In the genomic region with DNA sequence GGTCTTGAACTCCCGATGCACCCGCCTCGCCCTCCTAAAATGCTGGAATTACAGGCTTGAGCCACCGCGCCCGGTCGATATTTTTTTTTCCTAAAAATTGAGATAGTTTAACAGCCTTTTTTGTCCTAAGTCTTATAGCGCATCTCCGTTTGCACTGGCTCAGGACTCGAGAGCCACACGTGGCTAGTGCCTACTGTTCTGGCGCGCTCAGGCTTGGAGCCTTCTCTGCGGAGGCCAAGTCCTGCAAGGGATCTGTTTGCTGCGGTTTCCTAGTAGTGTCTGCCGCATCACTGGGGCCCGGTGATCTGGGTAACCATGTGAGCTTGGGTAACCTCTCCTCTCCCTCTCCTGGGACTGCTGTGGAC, we compare ENCODE assay signal across 8 cellular contexts. TPM values are rescaled to one million over a fixed set of nuclear protein-coding genes. Genes with fewer than 3 reads are reported as not detected.
DNase-seq lines count a peak whose midpoint lies in the region; ATAC-seq and TF ChIP-seq lines count a peak whose summit lies in the region.

No MANE protein-coding gene starts in this region.

- H3K36me3 ChIP-seq in OCI-LY3 (replicated peaks; ENCODE audit: low read depth, low read length) (no peaks in the 10 kb centered on the region), endodermal cell (ENCODE audit: control insufficient read depth, insufficient read depth, low read length) (peaks cover 34% of the 10 kb centered on the region)

- H3K27me3 Mint-ChIP-seq in endodermal cell (ENCODE audit: insufficient read depth) (no peaks in the 10 kb centered on the region), neural crest cell (ENCODE audit: low read depth) (no peaks in the 10 kb centered on the region)

- in situ Hi-C loops in G401 (cut with HindIII; ENCODE audit: low sequenced_read_pairs) = no loop called here

- WGBS in endodermal cell (ENCODE audit: insufficient coverage in 1 of 2, insufficient read length in 1 of 2), 2 experiments = 65 to 66% methylated on average over 17 of the region's 17 CpGs

- H3K9me3 ChIP-seq in OCI-LY3 (ENCODE audit: insufficient read depth, low read length) = no peaks in the 10 kb centered on the region
- no peaks in the 10 kb centered on the region for H3K9me3 ChIP-seq in endodermal cell (ENCODE audit: control insufficient read depth, low read length)

- peak; percentile 74 for DNase-seq in G401 (ENCODE audit: low spot score)
- DNase-seq in endodermal cell = no peak
- no peak for DNase-seq in neural crest cell (ENCODE audit: low read depth, low spot score)
- no peak for DNase-seq in kidney glomerular epithelial cell (lab: John Stamatoyannopoulos, UW)
- no peak for DNase-seq in NK-92 treated with Interleukin-12 subunit alpha and Interleukin-12 subunit beta, amount 100 ng/mL, for 24 hours (lab: John Stamatoyannopoulos, UW)
- DNase-seq in CD1c-positive myeloid dendritic cell (ENCODE audit: extremely low spot score) = no peak

- H3K36me3 Mint-ChIP-seq in endodermal cell (ENCODE audit: low read depth) (peaks cover 29% of the 10 kb centered on the region), neural crest cell (ENCODE audit: low read depth) (no peaks in the 10 kb centered on the region)

- H3K27me3 ChIP-seq in OCI-LY3 (ENCODE audit: low read depth, low read length) = no peaks in the 10 kb centered on the region
- H3K27me3 ChIP-seq in endodermal cell (ENCODE audit: control insufficient read depth, insufficient read depth, low read length, poor library complexity, severe bottlenecking) = no peaks in the 10 kb centered on the region

- no peak overlapping the region for H2AFZ ChIP-seq in OCI-LY3 (ENCODE audit: low read depth, low read length)

- H3K4me1 ChIP-seq in OCI-LY3 (ENCODE audit: low read length) (peaks cover 7% of the 10 kb centered on the region; the same call in 1 of the 2 replicates), endodermal cell (ENCODE audit: control insufficient read depth, insufficient read depth, low read length) (no peaks in the 10 kb centered on the region)

- H3K4me3 Mint-ChIP-seq in endodermal cell = peak overlapping the region; percentile 96
- H3K4me3 Mint-ChIP-seq in neural crest cell = peak overlapping the region; percentile 95

- peaks cover 21% of the 10 kb centered on the region for H3K79me2 ChIP-seq in OCI-LY3 (ENCODE audit: low read length)

- H3K27ac ChIP-seq in OCI-LY3 (ENCODE audit: low read length) (no peak overlapping the region), endodermal cell (ENCODE audit: low read depth, low read length) (peak overlapping the region; percentile 83)

- no peaks in the 10 kb centered on the region for H4K20me1 ChIP-seq in OCI-LY3 (ENCODE audit: insufficient read depth, low read length)

- no peak for TF ChIP-seq CTCF in OCI-LY3 (IDR thresholded peaks at IDR 0.05; ENCODE audit: low read depth, low read length)
- TF ChIP-seq CTCF in endodermal cell (conservative IDR thresholded peaks at IDR 0.05) = no peak
- TF ChIP-seq CTCF in neural crest cell (conservative IDR thresholded peaks at IDR 0.05) = no peak

- H3K4me3 ChIP-seq in OCI-LY3 (ENCODE audit: low read length) (peak overlapping the region; percentile 99), endodermal cell (ENCODE audit: low read length) (peak overlapping the region; percentile 80)

- H3K27ac Mint-ChIP-seq in endodermal cell (peak overlapping the region; percentile 79), neural crest cell (ENCODE audit: unreplicated experiment) (peak overlapping the region; percentile 99)

- H3K9me3 Mint-ChIP-seq in endodermal cell = no peaks in the 10 kb centered on the region
- H3K9me3 Mint-ChIP-seq in neural crest cell = no peaks in the 10 kb centered on the region

- H3K4me1 Mint-ChIP-seq in endodermal cell (peaks cover 16% of the 10 kb centered on the region), neural crest cell (peaks cover 24% of the 10 kb centered on the region)

- ATAC-seq in HG02763 (IDR thresholded peaks at IDR 0.05; ENCODE audit: unreplicated experiment) = no peak

- H3K9ac ChIP-seq in OCI-LY3 (ENCODE audit: low read length) = no peak overlapping the region
- peak overlapping the region; percentile 35 for H3K9ac ChIP-seq in endodermal cell (ENCODE audit: extremely low read depth, low read length, poor library complexity, severe bottlenecking)

- H3K4me2 ChIP-seq in OCI-LY3 (ENCODE audit: low read length) = peak overlapping the region; percentile 92

RNA-seq across cellular contexts. Expression of gene MFN2, which starts 0.8 kb away (rescaled TPM):
- total RNA-seq in G401 (2014; rRNA removed; shearing (Covaris generic)) = 23.4 and 37.0 TPM in 2 replicates
- total RNA-seq in endodermal cell (10 to 100 TPM; 41.7 to 56.3 TPM), neural crest cell (78.9 and 80.1 TPM in 2 replicates)
- polyA plus RNA-seq in endodermal cell (2013, experiment 1 of 2) = 47.0 TPM
- polyA plus RNA-seq in endodermal cell (2013, experiment 2 of 2) = 43.4 TPM

RNA-seq across cellular contexts. Expression of gene MIIP, which starts 39.9 kb away (rescaled TPM):
- 37.9 and 41.0 TPM in 2 replicates for total RNA-seq in G401 (2014; rRNA removed; shearing (Covaris generic))
- total RNA-seq in endodermal cell (10 to 100 TPM; 66.2 to 72.1 TPM), neural crest cell (50.1 and 50.4 TPM in 2 replicates)
- polyA plus RNA-seq in endodermal cell (2013, experiment 1 of 2) = 57.6 TPM
- 47.7 TPM for polyA plus RNA-seq in endodermal cell (2013, experiment 2 of 2)

RNA-seq across cellular contexts. Expression of gene PLOD1, which starts 44.9 kb away (rescaled TPM):
- 103 and 104 TPM in 2 replicates for total RNA-seq in G401 (2014; rRNA removed; shearing (Covaris generic))
- 10 to 100 TPM; 71.5 to 81.8 TPM for total RNA-seq in endodermal cell
- 66.4 TPM for polyA plus RNA-seq in endodermal cell (2013, experiment 1 of 2)
- polyA plus RNA-seq in endodermal cell (2013, experiment 2 of 2) = 62.0 TPM
- 58.7 and 62.6 TPM in 2 replicates for total RNA-seq in neural crest cell

RNA-seq across cellular contexts. Expression of gene KIAA2013, which starts 53.2 kb away (rescaled TPM):
- total RNA-seq in G401 (2014; rRNA removed; shearing (Covaris generic)) = 52.6 and 53.7 TPM in 2 replicates
- total RNA-seq in endodermal cell = 10 to 100 TPM; 36.2 to 36.7 TPM
- 34.1 TPM for polyA plus RNA-seq in endodermal cell (2013, experiment 1 of 2)
- polyA plus RNA-seq in endodermal cell (2013, experiment 2 of 2) = 32.3 TPM
- 35.0 and 39.4 TPM in 2 replicates for total RNA-seq in neural crest cell
